Comparison of ENCODE assay signal across 9 cellular contexts in the genomic region with DNA sequence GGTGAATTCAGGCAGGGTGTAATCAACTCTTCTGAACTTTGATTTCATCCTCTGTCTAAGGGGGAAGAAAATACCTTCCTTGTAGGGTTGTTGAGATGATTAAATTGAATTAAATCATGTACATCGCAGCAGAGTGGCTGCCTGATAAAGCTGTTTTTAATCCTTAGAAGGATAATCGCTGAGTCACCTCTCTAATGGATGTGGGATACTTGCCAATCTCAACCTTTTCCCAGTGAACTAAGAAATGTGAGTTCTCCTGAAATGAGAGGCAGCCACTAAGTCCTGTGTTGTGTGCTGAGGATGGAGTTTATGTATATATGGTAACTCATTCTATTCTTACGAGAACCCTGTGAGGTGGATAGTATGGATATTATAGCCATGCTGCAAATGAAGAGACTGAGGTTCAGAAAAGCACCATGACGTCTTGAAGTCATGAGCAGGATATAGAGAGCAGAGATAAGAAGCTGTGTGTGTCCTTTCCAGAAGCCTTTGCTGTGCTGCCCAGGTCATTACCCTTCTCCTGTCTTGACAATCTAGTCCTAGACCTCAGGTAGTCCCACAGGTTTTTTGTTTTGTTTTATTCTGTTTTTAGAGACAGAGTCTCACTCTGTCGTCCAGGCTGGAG.
DNase-seq lines count a peak whose midpoint lies in the region; ATAC-seq, FAIRE-seq and TF ChIP-seq lines count a peak whose summit lies in the region.
"Had no signal": no experiment of that assay in that cellular context is flagged by ENCODE, and none has a peak within 500 bp of the region (broad histone marks: within the 10 kb centered on the region; RNA-seq: fewer than 3 reads in every experiment).

No MANE protein-coding gene starts in this region.

- H3K27me3 Mint-ChIP-seq in effector memory CD8-positive, alpha-beta T cell, result peaks cover 0 to 1% of the 10 kb centered on the region in 2 donors

- H3K27ac Mint-ChIP-seq in effector memory CD8-positive, alpha-beta T cell, result no peak overlapping the region

- no peak overlapping the region for H3K4me3 Mint-ChIP-seq in effector memory CD8-positive, alpha-beta T cell

- DNase-seq in D721Med (ENCODE audit: insufficient read length, low spot score) (peak; percentile 27), NCI-H524 treated with DMSO at 0.1 percent for 48 hours (lab: John Stamatoyannopoulos, UW) (peak; percentile 72), erythroblast (lab: John Stamatoyannopoulos, UW) (peak; percentile 33 to 46), pulmonary artery endothelial cell (ENCODE audit: low read depth, low spot score) (peak; percentile 8), GDM1 (lab: John Stamatoyannopoulos, UW) (no peak), GM12891 (ENCODE audit: insufficient read length, low spot score) (no peak)
- DNase-seq in effector memory CD8-positive, alpha-beta T cell, result no peak

- H3K4me1 Mint-ChIP-seq in effector memory CD8-positive, alpha-beta T cell (ENCODE audit: low read depth in 2 of 2), result peaks cover 4 to 6% of the 10 kb centered on the region in 2 donors

- FAIRE-seq in D721Med (lab: Jason Lieb, UNC) (peak; percentile 95), GM12891 (lab: Jason Lieb, UNC) (no peak)
- FAIRE-seq: G401.6 had no signal

- H3K36me3 Mint-ChIP-seq in effector memory CD8-positive, alpha-beta T cell (ENCODE audit: insufficient read depth), result no peaks in the 10 kb centered on the region

- no peak for TF ChIP-seq POLR2A in erythroblast (IDR thresholded peaks at IDR 0.05; ENCODE audit: low read length)
- no peak for TF ChIP-seq POLR2A in GM12891 (IDR thresholded peaks at IDR 0.05; ENCODE audit: low read depth, low read length)

- no peak for TF ChIP-seq CTCF in D721Med (IDR thresholded peaks at IDR 0.05; ENCODE audit: insufficient read depth, missing control alignments)

- ATAC-seq in effector memory CD8-positive, alpha-beta T cell (replicated peaks), result no peak
- ATAC-seq in GM21825 (IDR thresholded peaks at IDR 0.05; ENCODE audit: unreplicated experiment), result no peak

- no peaks in the 10 kb centered on the region for H3K9me3 Mint-ChIP-seq in effector memory CD8-positive, alpha-beta T cell

TF ChIP-seq in GM12891, 5 proteins besides CTCF, POLR2A, EP300 and RAD21:
- no peak for TF ChIP-seq SPI1 (IDR thresholded peaks at IDR 0.05; ENCODE audit: low read depth, low read length)
- no peak for TF ChIP-seq POU2F2 (IDR thresholded peaks at IDR 0.05; ENCODE audit: low read depth, low read length)
- no peak for TF ChIP-seq POLR2AphosphoS5 (IDR thresholded peaks at IDR 0.05; ENCODE audit: low read depth, low read length)
TF ChIP-seq in GM12891: peak in this region for 0.

Comparison
In these comparisons a context has a peak if more than half of its experiments do, and no peak if none do; other contexts are left out.
1. DNase-seq: peak in D721Med (single experiment), NCI-H524 treated with DMSO at 0.1 percent for 48 hours (single experiment), erythroblast (2 of 2) and pulmonary artery endothelial cell (single experiment); none in effector memory CD8-positive, alpha-beta T cell (0 of 3), GDM1 (single experiment) and GM12891 (single experiment).